In the genomic region with DNA sequence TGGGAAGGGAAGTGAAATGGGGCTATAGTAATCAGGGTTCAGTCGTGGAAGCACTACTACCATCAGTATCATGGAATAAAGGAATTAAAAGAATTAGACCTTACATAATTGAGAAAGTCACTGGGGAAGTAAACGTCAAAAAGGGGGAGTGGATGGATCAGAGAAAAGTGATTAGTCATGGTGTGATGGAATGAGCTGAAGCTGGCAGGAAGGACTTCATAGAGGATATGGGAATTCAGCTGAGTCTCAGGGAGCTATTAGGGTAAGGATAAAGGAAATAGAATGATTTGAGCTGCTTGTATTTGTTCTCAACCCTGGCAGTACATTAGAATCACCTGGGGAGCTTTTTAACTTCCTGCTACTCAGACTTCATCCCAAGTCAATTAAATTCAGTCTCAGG, we compare ENCODE assay signal across 14 cellular contexts. TPM values are rescaled to one million over a fixed set of nuclear protein-coding genes. Genes with fewer than 3 reads are reported as not detected.
DNase-seq lines count a peak whose midpoint lies in the region; ATAC-seq and TF ChIP-seq lines count a peak whose summit lies in the region.
"Had no signal": no experiment of that assay in that cellular context is flagged by ENCODE, and none has a peak within 500 bp of the region (broad histone marks: within the 10 kb centered on the region; RNA-seq: fewer than 3 reads in every experiment).

No MANE protein-coding gene starts in this region.

- no peak overlapping the region for H2BK120ac ChIP-seq in mesendoderm (ENCODE audit: low read depth, low read length)

- no CpG with 5 or more reads among the region's 2 CpGs for WGBS in mesendoderm (ENCODE audit: extremely low coverage, insufficient coverage, low lambda C conversion rate)
- 55 to 61% methylated on average over 2 of the region's 2 CpGs for WGBS in transverse colon (ENCODE audit: low coverage in 1 of 2), 2 donors

- no peak overlapping the region for H2AK5ac ChIP-seq in mesendoderm (ENCODE audit: low read length)

- no peaks in the 10 kb centered on the region for H3K27me3 Mint-ChIP-seq in chondrocyte (ENCODE audit: low read depth)
- H3K27me3 Mint-ChIP-seq: stimulated activated naive CD8-positive, alpha-beta T cell treated with anti-CD3 and anti-CD28 coated beads, Interleukin-15, amount 100 ng/mL, for 72 hours had no signal

- no peaks in the 10 kb centered on the region for H3K79me2 ChIP-seq in mesendoderm (ENCODE audit: control insufficient read depth, insufficient read depth, low read length)

- H3K56ac ChIP-seq in mesendoderm (ENCODE audit: low read length), result no peak overlapping the region

- no peaks in the 10 kb centered on the region for H3K79me1 ChIP-seq in mesendoderm (ENCODE audit: low read length)

- H3K4me1 ChIP-seq in mesendoderm (ENCODE audit: control insufficient read depth, low read depth, low read length) (peaks cover 9% of the 10 kb centered on the region), transverse colon (no peaks in the 10 kb centered on the region)

- H3K27me3 ChIP-seq in MG63, result no peaks in the 10 kb centered on the region
- H3K27me3 ChIP-seq in mesendoderm (ENCODE audit: insufficient read depth, low read length, poor library complexity), result no peaks in the 10 kb centered on the region
- no peaks in the 10 kb centered on the region for H3K27me3 ChIP-seq in transverse colon

- no peak for ATAC-seq in HG02571 (IDR thresholded peaks at IDR 0.05; ENCODE audit: unreplicated experiment)
- ATAC-seq: stimulated activated naive CD8-positive, alpha-beta T cell treated with anti-CD3 and anti-CD28 coated beads, Interleukin-15, amount 100 ng/mL, for 72 hours had no signal

- DNase-seq in AG20443 (ENCODE audit: low spot score) (peak; percentile 63), MG63 (peak; percentile 4), chondrocyte (ENCODE audit: low spot score) (no peak), mesendoderm (peak; percentile 45), AG08396 (ENCODE audit: low spot score) (no peak), transverse colon (no peak), germinal center (ENCODE audit: low spot score) (no peak)
- DNase-seq: activated naive CD4-positive, alpha-beta T cell treated with anti-CD3 and anti-CD28 coated beads, Interleukin-2, amount 50 U/mL, for 16 hours; cortex of kidney; OCI-M1; posterior cingulate gyrus; stimulated activated CD4-positive, alpha-beta T cell treated with anti-CD3 and anti-CD28 coated beads, Interleukin-4, amount 100 ng/mL, for 1 hour; stimulated activated naive CD8-positive, alpha-beta T cell treated with anti-CD3 and anti-CD28 coated beads, Interleukin-15, amount 100 ng/mL, for 72 hours had no signal

- TF ChIP-seq POLR2A in transverse colon (IDR thresholded peaks at IDR 0.05), result no peak

- H3K36me3 Mint-ChIP-seq in chondrocyte (ENCODE audit: low read depth), result no peaks in the 10 kb centered on the region

- H3K36me3 ChIP-seq in MG63, result no peaks in the 10 kb centered on the region
- no peaks in the 10 kb centered on the region for H3K36me3 ChIP-seq in mesendoderm (ENCODE audit: control insufficient read depth, insufficient read depth, low read length)
- no peaks in the 10 kb centered on the region for H3K36me3 ChIP-seq in transverse colon

- H3K4me3 Mint-ChIP-seq in chondrocyte (ENCODE audit: unreplicated experiment), result no peak overlapping the region
- H3K4me3 Mint-ChIP-seq: stimulated activated naive CD8-positive, alpha-beta T cell treated with anti-CD3 and anti-CD28 coated beads, Interleukin-15, amount 100 ng/mL, for 72 hours had no signal

- in situ Hi-C loops in transverse colon (cut with MboI; ENCODE audit: low pct_ligation_motif_present in 1 of 4, low pct_unique_long_range_greater_than_20kb in 1 of 4, low sequenced_read_pairs in 3 of 4), result no loop called here

- peak overlapping the region; percentile 12 for H3K27ac Mint-ChIP-seq in chondrocyte (ENCODE audit: unreplicated experiment)

- no peak overlapping the region for H3K4me2 ChIP-seq in mesendoderm (ENCODE audit: low read length)

- no peak for TF ChIP-seq EP300 in transverse colon (IDR thresholded peaks at IDR 0.05; ENCODE audit: low read depth)

- no peaks in the 10 kb centered on the region for H3K9me3 Mint-ChIP-seq in chondrocyte (ENCODE audit: low read depth)

- H3K9ac ChIP-seq in mesendoderm (ENCODE audit: low read length), result no peak overlapping the region

- H3K4me1 Mint-ChIP-seq in chondrocyte (ENCODE audit: low read depth), result peaks cover 6% of the 10 kb centered on the region
- H3K4me1 Mint-ChIP-seq: stimulated activated naive CD8-positive, alpha-beta T cell treated with anti-CD3 and anti-CD28 coated beads, Interleukin-15, amount 100 ng/mL, for 72 hours had no signal

- H2BK5ac ChIP-seq in mesendoderm (ENCODE audit: low read length), result no peak overlapping the region

- H3K9me3 ChIP-seq in MG63, result no peaks in the 10 kb centered on the region
- no peaks in the 10 kb centered on the region for H3K9me3 ChIP-seq in transverse colon

- H4K8ac ChIP-seq in mesendoderm (ENCODE audit: low read depth, low read length), result no peak overlapping the region

- no peak overlapping the region for H3K23ac ChIP-seq in mesendoderm (ENCODE audit: low read length)

- H3K4ac ChIP-seq in mesendoderm (ENCODE audit: low read depth, low read length), result no peak overlapping the region

- H3K4me3 ChIP-seq in MG63 (no peak overlapping the region), mesendoderm (ENCODE audit: low read length) (no peak overlapping the region), transverse colon (no peak overlapping the region)

- intact Hi-C loops in transverse colon (cut with DNase I; ENCODE audit: low total_unique reads), result no loop called here

- H2BK15ac ChIP-seq in mesendoderm (replicated peaks; ENCODE audit: low read depth), result no peak overlapping the region

- peak overlapping the region; percentile 69 for H3K18ac ChIP-seq in mesendoderm (ENCODE audit: low read length)

- H4K5ac ChIP-seq in mesendoderm (ENCODE audit: low read length), result no peak overlapping the region

- H3K27ac ChIP-seq in mesendoderm (ENCODE audit: low read depth, low read length), result no peak overlapping the region
- H3K27ac ChIP-seq in transverse colon, result no peak overlapping the region

- no peak for TF ChIP-seq CTCF in chondrocyte (IDR thresholded peaks at IDR 0.05)
- no peak for TF ChIP-seq CTCF in transverse colon (IDR thresholded peaks at IDR 0.05)

RNA-seq across cellular contexts. Expression of gene SETBP1, which starts 53.4 kb away (rescaled TPM):
- total RNA-seq in MG63 (2014; rRNA removed; shearing (Covaris generic); ENCODE audit: low replicate concordance), result not detected in 2 replicates
- 28.8 to 44.5 TPM (median 29.3 TPM) in 3 replicates for total RNA-seq in chondrocyte
- polyA plus RNA-seq in mesendoderm (2013, experiment 1 of 2), result 1.9 TPM
- 1.9 TPM for polyA plus RNA-seq in mesendoderm (2013, experiment 2 of 2)
- total RNA-seq in transverse colon, result 10 to 100 TPM; 16.2 to 33.6 (median 24.4) TPM

Comparison
In these comparisons a context has a peak if more than half of its experiments do, and no peak if none do; other contexts are left out.
1. DNase-seq: peak in AG20443 (single experiment), MG63 (single experiment) and mesendoderm (single experiment); none in chondrocyte (single experiment), AG08396 (single experiment), transverse colon (single experiment) and germinal center (single experiment).
2. RNA of gene SETBP1, which starts 53.4 kb away (total RNA-seq): 28.8 to 44.5 TPM in chondrocyte and 16.2 to 33.6 TPM in transverse colon; not detected in MG63; every median in the first group is over 10 times any median in the second.